Comparison of ENCODE assay signal across 27 cellular contexts in genomic region chr15:40255033-40255432, GRCh38. TPM values are rescaled to one million over a fixed set of nuclear protein-coding genes. Genes with fewer than 3 reads are reported as not detected.
"Had no signal": no experiment of that assay in that cellular context is flagged by ENCODE, and none has a peak within 500 bp of the region (broad histone marks: within the 10 kb centered on the region; RNA-seq: fewer than 3 reads in every experiment).

No MANE protein-coding gene starts in this region.

- H3K36me3 Mint-ChIP-seq: activated naive CD4-positive, alpha-beta T cell treated with anti-CD3 and anti-CD28 coated beads, Interleukin-2, amount 50 U/mL, for 72 hours; brain; mesothelial cell of epicardium; natural killer cell; stimulated activated memory B cell treated with anti-CD40 and anti-IgM and Interleukin-4, amounts not matched to agents 10 μg/mL and 1 μg/mL and 100 μg/mL, for 72 hours; WTC11 had no signal

- ATAC-seq: activated naive CD4-positive, alpha-beta T cell treated with anti-CD3 and anti-CD28 coated beads, Interleukin-2, amount 50 U/mL, for 72 hours; left lung; natural killer cell; sciatic nerve; stimulated activated memory B cell treated with anti-CD40 and anti-IgM and Interleukin-4, amounts not matched to agents 10 μg/mL and 1 μg/mL and 100 μg/mL, for 72 hours; WTC11 had no signal

- H3K36me3 ChIP-seq: left lung, transverse colon, uterus had no signal

- H3K4me3 Mint-ChIP-seq: brain; dendritic cell treated with granulocyte-macrophage colony-stimulating factor and Interleukin-4, amounts not matched to agents 40 ng/mL and 50 ng/mL, for 4 days; mesothelial cell of epicardium; natural killer cell; stimulated activated memory B cell treated with anti-CD40 and anti-IgM and Interleukin-4, amounts not matched to agents 10 μg/mL and 1 μg/mL and 100 μg/mL, for 72 hours; WTC11 had no signal

- H3K27ac Mint-ChIP-seq: activated naive CD4-positive, alpha-beta T cell treated with anti-CD3 and anti-CD28 coated beads, Interleukin-2, amount 50 U/mL, for 72 hours; dendritic cell treated with granulocyte-macrophage colony-stimulating factor and Interleukin-4, amounts not matched to agents 40 ng/mL and 50 ng/mL, for 4 days; mesothelial cell of epicardium; stimulated activated memory B cell treated with anti-CD40 and anti-IgM and Interleukin-4, amounts not matched to agents 10 μg/mL and 1 μg/mL and 100 μg/mL, for 72 hours; WTC11 had no signal

- H3K27ac ChIP-seq: left lung, transverse colon, uterus had no signal

- H3K4me2 ChIP-seq: smooth muscle cell had no signal

- H3K4me3 ChIP-seq: left lung, smooth muscle cell, transverse colon, uterus had no signal

- H3K27me3 ChIP-seq: uterus had no signal

- H3K9me3 ChIP-seq: left lung, transverse colon, uterus had no signal

- DNase-seq: activated gamma-delta T cell treated with Interleukin-2 at 50 U/mL for 16 hours; activated T-cell treated with anti-CD3 and anti-CD28 coated beads, Interleukin-2, amount 50 U/mL, for 1 hour; caudate nucleus; effector CD8-positive, alpha-beta T cell; erythroblast; foreskin fibroblast; natural killer cell; stimulated activated CD4-positive, alpha-beta T cell treated with anti-CD3 and anti-CD28 coated beads, Interleukin-15, amount 100 ng/mL, for 24 hours; transverse colon; uterus had no signal

- H3K9me3 Mint-ChIP-seq: activated naive CD4-positive, alpha-beta T cell treated with anti-CD3 and anti-CD28 coated beads, Interleukin-2, amount 50 U/mL, for 72 hours; dendritic cell treated with granulocyte-macrophage colony-stimulating factor and Interleukin-4, amounts not matched to agents 40 ng/mL and 50 ng/mL, for 4 days; mesothelial cell of epicardium; natural killer cell; stimulated activated memory B cell treated with anti-CD40 and anti-IgM and Interleukin-4, amounts not matched to agents 10 μg/mL and 1 μg/mL and 100 μg/mL, for 72 hours; WTC11 had no signal

RNA-seq across cellular contexts. Expression of gene PAK6, which starts 16.2 kb away (rescaled TPM):
- total RNA-seq: fibroblast of lung, lung microvascular endothelial cell, osteoblast had no signal
- polyA plus RNA-seq: aorta had no signal

RNA-seq across cellular contexts. Expression of gene ANKRD63, which starts 27.8 kb away (rescaled TPM):
- total RNA-seq: activated naive CD4-positive, alpha-beta T cell treated with anti-CD3 and anti-CD28 coated beads, Interleukin-2, amount 50 U/mL, for 72 hours; aorta; fibroblast of lung; left lung; lung microvascular endothelial cell; natural killer cell; osteoblast; posterior vena cava; sciatic nerve; smooth muscle cell; transverse colon had no signal
- polyA plus RNA-seq: adipose tissue, aorta, fibroblast of lung, keratinocyte, smooth muscle cell had no signal

RNA-seq across cellular contexts. Expression of gene PLCB2, which starts 52.7 kb away (rescaled TPM):
- total RNA-seq: renal cortical epithelial cell had no signal
- polyA plus RNA-seq: smooth muscle cell had no signal
